In genomic region chr17:75086496-75087181, GRCh38 we compare ENCODE assay signal across 1 cellular context.
A peak's percentile ranks its signal among the peaks of the same experiment; 100 is the strongest.
TF ChIP-seq lines count a peak whose summit lies in the region.

No MANE protein-coding gene starts in this region.

TF ChIP-seq in HepG2, 621 proteins besides CTCF, POLR2A, EP300 and RAD21 (continued from another document and continues in another):
- TF ChIP-seq IRF9 (CRISPR knock-in tag; IDR thresholded peaks at IDR 0.05; ENCODE audit: borderline replicate concordance) = 0 out of 2 replicates have a peak, but pooled peaks have one; percentile 25
- 0 out of 2 replicates have a peak, but pooled peaks have one; percentile 52 for TF ChIP-seq NR0B2 (CRISPR knock-in tag; IDR thresholded peaks at IDR 0.05)
- TF ChIP-seq ZSCAN31 (CRISPR knock-in tag; IDR thresholded peaks at IDR 0.05; ENCODE audit: low read depth) = no peak; the same call in 1 of the 2 replicates
- TF ChIP-seq SYNCRIP (IDR thresholded peaks at IDR 0.05; ENCODE audit: insufficient read depth, low read depth, low read length) = no peak
- no peak; the same call in 1 of the 2 replicates for TF ChIP-seq ZNF615 (CRISPR knock-in tag; IDR thresholded peaks at IDR 0.05; ENCODE audit: borderline replicate concordance)
- peak; percentile 66; the same call in 1 of the 2 replicates for TF ChIP-seq SSRP1 (CRISPR knock-in tag; IDR thresholded peaks at IDR 0.05)
- 0 out of 2 replicates have a peak, but pooled peaks have one; percentile 81 for TF ChIP-seq ZNF550 (CRISPR knock-in tag; IDR thresholded peaks at IDR 0.05; ENCODE audit: borderline replicate concordance)
- peak; percentile 36; the same call in 1 of the 2 replicates for TF ChIP-seq MIER3 (CRISPR knock-in tag; IDR thresholded peaks at IDR 0.05; ENCODE audit: borderline replicate concordance)
- TF ChIP-seq MXI1 (IDR thresholded peaks at IDR 0.05; ENCODE audit: borderline replicate concordance, low read depth, low read length) = no peak; the same call in 2 of the 3 replicates
- no peak for TF ChIP-seq MTA3 (CRISPR knock-in tag; IDR thresholded peaks at IDR 0.05)
- peak; percentile 8; the same call in 1 of the 2 replicates for TF ChIP-seq ATF7 (IDR thresholded peaks at IDR 0.05)
- no peak; the same call in 1 of the 2 replicates for TF ChIP-seq ATF7 (CRISPR knock-in tag; IDR thresholded peaks at IDR 0.05)
- peak; percentile 55 for TF ChIP-seq ZFX (CRISPR knock-in tag; IDR thresholded peaks at IDR 0.05; ENCODE audit: low read depth)
- peak; percentile 68; the same call in 1 of the 2 replicates for TF ChIP-seq ZNF343 (CRISPR knock-in tag; IDR thresholded peaks at IDR 0.05)
- peak; percentile 24 for TF ChIP-seq CBX1 (IDR thresholded peaks at IDR 0.05; ENCODE audit: low read depth)
- peak; percentile 87 for TF ChIP-seq ZNF503 (CRISPR knock-in tag; IDR thresholded peaks at IDR 0.05)
- no peak for TF ChIP-seq ZNF180 (CRISPR knock-in tag; IDR thresholded peaks at IDR 0.05; ENCODE audit: borderline replicate concordance, low read depth)
- TF ChIP-seq ATF7-NPFF (CRISPR knock-in tag; IDR thresholded peaks at IDR 0.05; ENCODE audit: low read depth) = 0 out of 2 replicates have a peak, but pooled peaks have one; percentile 56
- peak; percentile 62; the same call in 1 of the 2 replicates for TF ChIP-seq PAXIP1 (CRISPR knock-in tag; conservative IDR thresholded peaks at IDR 0.05)
- peak; percentile 92 for TF ChIP-seq RARA (CRISPR knock-in tag; IDR thresholded peaks at IDR 0.05)
- TF ChIP-seq ZNF567 (CRISPR knock-in tag; IDR thresholded peaks at IDR 0.05; ENCODE audit: borderline replicate concordance) = peak; percentile 29; the same call in 1 of the 2 replicates
- TF ChIP-seq ZNF687 (CRISPR knock-in tag; IDR thresholded peaks at IDR 0.05) = no peak; the same call in 1 of the 2 replicates
- 0 out of 2 replicates have a peak, but pooled peaks have one; percentile 55 for TF ChIP-seq BRCA1 (CRISPR knock-in tag; IDR thresholded peaks at IDR 0.05)
- TF ChIP-seq ZNF3 (CRISPR knock-in tag; IDR thresholded peaks at IDR 0.05) = no peak
- peak; percentile 25; the same call in 1 of the 2 replicates for TF ChIP-seq MXD3 (CRISPR knock-in tag; IDR thresholded peaks at IDR 0.05)
- TF ChIP-seq ZBTB26 (CRISPR knock-in tag; IDR thresholded peaks at IDR 0.05; ENCODE audit: borderline replicate concordance) = peak; percentile 79; the same call in 1 of the 2 replicates
- no peak for TF ChIP-seq CREBL2 (CRISPR knock-in tag; IDR thresholded peaks at IDR 0.05; ENCODE audit: borderline replicate concordance)
- no peak for TF ChIP-seq ZSCAN9 (CRISPR knock-in tag; IDR thresholded peaks at IDR 0.05; ENCODE audit: borderline replicate concordance)
- peak; percentile 70; the same call in 1 of the 2 replicates for TF ChIP-seq ZNF609 (CRISPR knock-in tag; IDR thresholded peaks at IDR 0.05; ENCODE audit: borderline replicate concordance)
- TF ChIP-seq SNAPC4 (CRISPR knock-in tag; IDR thresholded peaks at IDR 0.05) = no peak
